8 cellular contexts compared by ENCODE assay signal in genomic region chr7:24821045-24821853, GRCh38.
DNase-seq lines count a peak whose midpoint lies in the region; ATAC-seq, FAIRE-seq and TF ChIP-seq lines count a peak whose summit lies in the region.

No MANE protein-coding gene starts in this region.

- peak overlapping the region; percentile 74 for H3K4me2 ChIP-seq in astrocyte (ENCODE audit: low read length)

- intact Hi-C loops in left colon (cut with DNase I, micrococcal nuclease): loop anchor here in 1 of 2 donors (5.0 kb wide), 1 partner anchor 161 kb away; the partner anchor contains the start of gene OSBPL3

- no peaks in the 10 kb centered on the region for H3K27me3 ChIP-seq in astrocyte (ENCODE audit: insufficient read depth, low read length)

- no peaks in the 10 kb centered on the region for H3K9me3 Mint-ChIP-seq in astrocyte (ENCODE audit: unreplicated experiment)

- H3K27ac Mint-ChIP-seq in astrocyte (ENCODE audit: unreplicated experiment): peak overlapping the region; percentile 96

- no peak overlapping the region for H3K4me3 ChIP-seq in astrocyte (ENCODE audit: insufficient read depth, low read depth, low read length)

- TF ChIP-seq CTCF in astrocyte (IDR thresholded peaks at IDR 0.05; ENCODE audit: insufficient read depth, low read depth, low read length): peak; percentile 20

- peaks cover 4% of the 10 kb centered on the region for H3K36me3 ChIP-seq in astrocyte (ENCODE audit: insufficient read depth, low read length)

- peak; percentile 51 for DNase-seq in DMS53 treated with DMSO at 0.1 percent for 48 hours (lab: John Stamatoyannopoulos, UW; ENCODE audit: unreplicated experiment)
- DNase-seq in HT-29 (ENCODE audit: low spot score): peak; percentile 93
- DNase-seq in T-helper 22 cell (ENCODE audit: low read depth): peak; percentile 78
- peak; percentile 98 for DNase-seq in astrocyte (ENCODE audit: low read depth)
- DNase-seq in left colon: peak; percentile 73 to 88
- DNase-seq in stimulated activated CD8-positive, alpha-beta memory T cell treated with anti-CD3 and anti-CD28 coated beads, Interleukin-15, amount 100 ng/mL, for 48 hours (ENCODE audit: low read depth in 2 of 2): peak; percentile 76
- DNase-seq in NCI-H2171 (lab: John Stamatoyannopoulos, UW): no peak

- H3K36me3 Mint-ChIP-seq in astrocyte (ENCODE audit: low read depth, unreplicated experiment): peaks cover 3% of the 10 kb centered on the region

- no peaks in the 10 kb centered on the region for H4K20me1 ChIP-seq in astrocyte (ENCODE audit: insufficient read depth, low read length)

- H3K27ac ChIP-seq in astrocyte (ENCODE audit: low read depth, low read length): peak overlapping the region; percentile 96

- H3K4me1 ChIP-seq in astrocyte (ENCODE audit: insufficient read depth, low read length): peaks cover 36% of the 10 kb centered on the region

- H3K4me3 Mint-ChIP-seq in astrocyte (ENCODE audit: unreplicated experiment): peak overlapping the region; percentile 5

- no peaks in the 10 kb centered on the region for H3K9me3 ChIP-seq in astrocyte (ENCODE audit: insufficient read depth, low read depth, low read length)

- peak; percentile 71 for FAIRE-seq in astrocyte (lab: Jason Lieb, UNC)

- no peaks in the 10 kb centered on the region for H3K27me3 Mint-ChIP-seq in astrocyte (ENCODE audit: low read depth, unreplicated experiment)

- peak; percentile 78 for ATAC-seq in GM21390 (IDR thresholded peaks at IDR 0.05; ENCODE audit: unreplicated experiment)
- ATAC-seq in left colon: peak; percentile 84

- H3K4me1 Mint-ChIP-seq in astrocyte (ENCODE audit: low read depth, unreplicated experiment): peaks cover 34% of the 10 kb centered on the region

- peak overlapping the region; percentile 1 for H2AFZ ChIP-seq in astrocyte (ENCODE audit: low read depth, low read length)

- no peaks in the 10 kb centered on the region for H3K79me2 ChIP-seq in astrocyte (ENCODE audit: insufficient read depth, low read length)

- H3K9ac ChIP-seq in astrocyte (ENCODE audit: low read length): peak overlapping the region; percentile 80
